In genomic region chr17:48626470-48627241, GRCh38 we compare ENCODE assay signal across 1 cellular context.
TF ChIP-seq lines count a peak whose summit lies in the region.

No MANE protein-coding gene starts in this region.

TF ChIP-seq in K562, 482 proteins besides CTCF, POLR2A, EP300 and RAD21 (continued from another document and continues in another):
- TF ChIP-seq ZBTB40 (IDR thresholded peaks at IDR 0.05) = peak; percentile 18; the same call in 1 of the 2 replicates
- TF ChIP-seq ZBTB40 (CRISPR knock-in tag; IDR thresholded peaks at IDR 0.05) = no peak
- no peak for TF ChIP-seq CBFB (CRISPR knock-in tag; IDR thresholded peaks at IDR 0.05)
- TF ChIP-seq GTF3C2 (IDR thresholded peaks at IDR 0.05; ENCODE audit: borderline replicate concordance, extremely low read depth, insufficient read length) = no peak
- no peak for TF ChIP-seq PTTG1 (tag; IDR thresholded peaks at IDR 0.05; ENCODE audit: low read depth)
- TF ChIP-seq EZH2 (IDR thresholded peaks at IDR 0.05; ENCODE audit: borderline replicate concordance, low read depth, low read length) = no peak
- TF ChIP-seq TFAP4 (CRISPR knock-in tag; IDR thresholded peaks at IDR 0.05; ENCODE audit: borderline replicate concordance) = peak; percentile 96
- no peak for TF ChIP-seq ZNF212 (CRISPR knock-in tag; IDR thresholded peaks at IDR 0.05)
- no peak for TF ChIP-seq IFI16 (CRISPR knock-in tag; IDR thresholded peaks at IDR 0.05)
- TF ChIP-seq SMARCE1 (IDR thresholded peaks at IDR 0.05) = peak; percentile 71
- TF ChIP-seq NFATC3 (IDR thresholded peaks at IDR 0.05) = no peak
- peak; percentile 98 for TF ChIP-seq PKNOX1 (IDR thresholded peaks at IDR 0.05)
- TF ChIP-seq GATA2 (CRISPR knock-in tag; IDR thresholded peaks at IDR 0.05) = no peak
- TF ChIP-seq GMEB1 (CRISPR knock-in tag; IDR thresholded peaks at IDR 0.05) = no peak; the same call in 1 of the 2 replicates
- TF ChIP-seq ZNF232 (CRISPR knock-in tag; IDR thresholded peaks at IDR 0.05) = no peak
- no peak; a peak in 1 of 4 replicates for TF ChIP-seq BCLAF1 (IDR thresholded peaks at IDR 0.05; ENCODE audit: borderline replicate concordance in 1 of 2, control insufficient read depth in 1 of 2, low read depth in 2 of 2, low read length in 1 of 2)
- TF ChIP-seq DDX20 (tag; IDR thresholded peaks at IDR 0.05; ENCODE audit: low read depth) = no peak
- TF ChIP-seq CTBP1 (IDR thresholded peaks at IDR 0.05; ENCODE audit: borderline replicate concordance) = peak; percentile 71; the same call in 1 of the 2 replicates
- no peak for TF ChIP-seq BRCA1 (IDR thresholded peaks at IDR 0.05)
- no peak for TF ChIP-seq BRCA1 (CRISPR knock-in tag; IDR thresholded peaks at IDR 0.05)
- TF ChIP-seq ARID2 (IDR thresholded peaks at IDR 0.05) = 0 out of 2 replicates have a peak, but pooled peaks have one; percentile 4
- no peak for TF ChIP-seq SP2 (IDR thresholded peaks at IDR 0.05; ENCODE audit: extremely low read depth, low read depth, low read length, poor library complexity, severe bottlenecking)
- no peak for TF ChIP-seq E4F1 (CRISPR knock-in tag; IDR thresholded peaks at IDR 0.05; ENCODE audit: borderline replicate concordance)
- TF ChIP-seq ZNF146 (CRISPR knock-in tag; IDR thresholded peaks at IDR 0.05; ENCODE audit: unreplicated experiment) = no peak
- peak; percentile 98 for TF ChIP-seq ATF7 (IDR thresholded peaks at IDR 0.05)
- no peak for TF ChIP-seq ETS2 (tag; IDR thresholded peaks at IDR 0.05; ENCODE audit: borderline replicate concordance, poor library complexity, severe bottlenecking)
- TF ChIP-seq NCOR1 (IDR thresholded peaks at IDR 0.05) = peak; percentile 89
- TF ChIP-seq NCOA4 (IDR thresholded peaks at IDR 0.05; ENCODE audit: partially characterized antibody) = no peak
- no peak for TF ChIP-seq REST (CRISPR knock-in tag; IDR thresholded peaks at IDR 0.05; ENCODE audit: low read depth)
- TF ChIP-seq MAFF (IDR thresholded peaks at IDR 0.05; ENCODE audit: low read length) = peak; percentile 45
